In the genomic region with DNA sequence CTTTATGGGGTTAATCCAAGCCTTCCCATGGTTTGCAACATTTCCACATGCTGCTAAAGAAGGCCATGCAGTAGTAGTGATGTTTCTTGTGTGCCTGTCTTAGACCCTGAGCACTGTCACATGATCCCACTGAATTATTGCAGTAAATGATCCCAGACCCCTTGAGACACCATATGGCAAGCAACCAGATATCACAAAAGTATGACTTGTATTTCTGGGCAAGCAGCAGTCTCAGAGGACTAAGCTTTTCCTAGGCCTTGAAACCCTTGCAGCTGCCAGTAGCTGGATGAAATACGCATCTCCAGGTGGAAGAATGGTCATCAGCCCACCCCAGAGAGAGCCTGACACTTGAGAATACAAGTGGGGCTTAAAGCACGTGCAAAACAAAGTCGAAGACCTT, we compare ENCODE assay signal across 29 cellular contexts. TPM values are rescaled to one million over a fixed set of nuclear protein-coding genes. Genes with fewer than 3 reads are reported as not detected.
A peak's percentile ranks its signal among the peaks of the same experiment; 100 is the strongest.
DNase-seq lines count a peak whose midpoint lies in the region; ATAC-seq and TF ChIP-seq lines count a peak whose summit lies in the region.
"Had no signal": no experiment of that assay in that cellular context is flagged by ENCODE, and none has a peak within 500 bp of the region (broad histone marks: within the 10 kb centered on the region; RNA-seq: fewer than 3 reads in every experiment).

No MANE protein-coding gene starts in this region.

- H3K9me2 ChIP-seq in PC-9 (ENCODE audit: insufficient read depth), result no peaks in the 10 kb centered on the region

- POLR2A ChIA-PET in PC-9 (lab: Charles Lee; ENCODE audit: unreplicated experiment), result no interaction called here

- H3K27me3 Mint-ChIP-seq in activated T-helper 1 cell treated with anti-CD3 and anti-CD28 coated beads, Interleukin-12 subunit alpha, Interleukin-12 subunit beta, Interleukin-2, Interleukin-4 antibody, amounts not matched to agents 30 ng/mL and 10 ng/mL and 1 ng/mL, durations not matched to agents 14 hours and 24 hours and 36 hours (ENCODE audit: insufficient read depth), result peaks cover 14% of the 10 kb centered on the region

- peaks cover 5% of the 10 kb centered on the region for H3K4me1 ChIP-seq in right cardiac atrium (ENCODE audit: control insufficient read depth, insufficient read depth, low read length)
- peaks cover 7 to 36% (median 33%) of the 10 kb centered on the region in 5 donors for H3K4me1 ChIP-seq in subcutaneous abdominal adipose tissue (ENCODE audit: control insufficient read depth in 5 of 5, insufficient read depth in 5 of 5, low read length in 5 of 5)
- no peaks in the 10 kb centered on the region for H3K4me1 ChIP-seq in PC-9 (replicated peaks; ENCODE audit: insufficient read depth)

- no peak overlapping the region for H3K9ac ChIP-seq in subcutaneous abdominal adipose tissue (ENCODE audit: low read length in 5 of 5)

- DNase-seq in NCI-H2171 treated with DMSO at 0.1 percent for 48 hours (lab: John Stamatoyannopoulos, UW) (peak; percentile 91), fibroblast of gingiva (ENCODE audit: low read depth) (peak; percentile 73), right cardiac atrium (peak; percentile 24 to 55 (median 45)), EL (no peak), PC-9 (no peak)
- no peak for DNase-seq in activated T-helper 1 cell treated with anti-CD3 and anti-CD28 coated beads, Interleukin-12 subunit alpha, Interleukin-12 subunit beta, Interleukin-2, Interleukin-4 antibody, amounts not matched to agents 30 ng/mL and 10 ng/mL and 1 ng/mL, durations not matched to agents 14 hours and 24 hours and 36 hours (ENCODE audit: low spot score)
- DNase-seq: activated CD4-positive, alpha-beta memory T cell treated with anti-CD3 and anti-CD28 coated beads, Interleukin-2, amount 10 ng/mL, durations not matched to agents 7 days and 5 days; activated CD8-positive, alpha-beta memory T cell treated with anti-CD3 and anti-CD28 coated beads, Interleukin-2, amount 50 U/mL, for 48 hours; activated naive CD4-positive, alpha-beta T cell treated with anti-CD3 and anti-CD28 coated beads, Interleukin-2, amount 50 U/mL, for 16 hours; amygdala; Calu3; endodermal cell; mucosa of descending colon; NCI-H1436; NCI-H526 treated with DMSO at 0.1 percent for 48 hours; nephron progenitor cell; stimulated activated CD4-positive, alpha-beta T cell treated with anti-CD3 and anti-CD28 coated beads, Interleukin-2, amount 100 ng/mL, for 48 hours; substantia nigra had no signal

- no peak overlapping the region for H3K4me2 ChIP-seq in PC-9

- H3K27ac ChIP-seq in right cardiac atrium (ENCODE audit: low read length) (no peak overlapping the region), subcutaneous abdominal adipose tissue (ENCODE audit: low read depth, low read length) (peak overlapping the region; percentile 76), PC-9 (no peak overlapping the region)
- H3K27ac ChIP-seq: C4-2B had no signal

- H3K4me3 Mint-ChIP-seq in activated T-helper 1 cell treated with anti-CD3 and anti-CD28 coated beads, Interleukin-12 subunit alpha, Interleukin-12 subunit beta, Interleukin-2, Interleukin-4 antibody, amounts not matched to agents 30 ng/mL and 10 ng/mL and 1 ng/mL, durations not matched to agents 14 hours and 24 hours and 36 hours, result no peak overlapping the region
- H3K4me3 Mint-ChIP-seq: activated CD4-positive, alpha-beta memory T cell treated with anti-CD3 and anti-CD28 coated beads, Interleukin-2, amount 10 ng/mL, durations not matched to agents 7 days and 5 days; activated T-helper 17 cell treated with anti-CD3 and anti-CD28 coated beads, Interleukin-2, amount 50 U/mL, for 72 hours; endodermal cell; nephron progenitor cell; T-helper 1 cell treated with Interleukin-12 subunit alpha and Interleukin-12 subunit beta and Interleukin-4 antibody, amounts not matched to agents 30 μg/mL and 1 μg/mL, for 36 hours had no signal

- peak; percentile 81 to 82 for ATAC-seq in right cardiac atrium
- ATAC-seq: activated CD4-positive, CD25-positive, alpha-beta regulatory T cell treated with anti-CD3 and anti-CD28 coated beads, Interleukin-2, amount 50 U/mL, for 24 hours; activated T-helper 17 cell treated with anti-CD3 and anti-CD28 coated beads, Interleukin-2, amount 50 U/mL, for 72 hours; esophagus mucosa; GM12878; HCT116; K562; mucosa of descending colon had no signal

- H3K36me3 ChIP-seq in subcutaneous abdominal adipose tissue (ENCODE audit: control insufficient read depth in 5 of 5, insufficient read depth in 5 of 5, low read length in 5 of 5) (no peaks in the 10 kb centered on the region), PC-9 (ENCODE audit: low read depth) (no peaks in the 10 kb centered on the region)

- WGBS in right cardiac atrium, result 60% methylated on average over 3 of the region's 3 CpGs

- H4K20me1 ChIP-seq in PC-9 (ENCODE audit: insufficient read depth), result no peaks in the 10 kb centered on the region

- BruUV-seq in PC-9 (replicated peaks; lab: Mats Ljungman, UMichigan), result no TSS peak

- H3K9me3 Mint-ChIP-seq in activated T-helper 1 cell treated with anti-CD3 and anti-CD28 coated beads, Interleukin-12 subunit alpha, Interleukin-12 subunit beta, Interleukin-2, Interleukin-4 antibody, amounts not matched to agents 30 ng/mL and 10 ng/mL and 1 ng/mL, durations not matched to agents 14 hours and 24 hours and 36 hours, result no peaks in the 10 kb centered on the region
- H3K9me3 Mint-ChIP-seq: activated CD4-positive, alpha-beta memory T cell treated with anti-CD3 and anti-CD28 coated beads, Interleukin-2, amount 10 ng/mL, durations not matched to agents 7 days and 5 days; activated T-helper 17 cell treated with anti-CD3 and anti-CD28 coated beads, Interleukin-2, amount 50 U/mL, for 72 hours; endodermal cell; nephron progenitor cell; T-helper 1 cell treated with Interleukin-12 subunit alpha and Interleukin-12 subunit beta and Interleukin-4 antibody, amounts not matched to agents 30 μg/mL and 1 μg/mL, for 36 hours had no signal

- no peak overlapping the region for H2AFZ ChIP-seq in PC-9

- CTCF ChIA-PET in PC-9 (lab: Charles Lee), result no interaction called here

- H3K27ac Mint-ChIP-seq in activated T-helper 1 cell treated with anti-CD3 and anti-CD28 coated beads, Interleukin-12 subunit alpha, Interleukin-12 subunit beta, Interleukin-2, Interleukin-4 antibody, amounts not matched to agents 30 ng/mL and 10 ng/mL and 1 ng/mL, durations not matched to agents 14 hours and 24 hours and 36 hours, result no peak overlapping the region
- H3K27ac Mint-ChIP-seq: activated CD4-positive, alpha-beta memory T cell treated with anti-CD3 and anti-CD28 coated beads, Interleukin-2, amount 10 ng/mL, durations not matched to agents 7 days and 5 days; activated T-helper 17 cell treated with anti-CD3 and anti-CD28 coated beads, Interleukin-2, amount 50 U/mL, for 72 hours; endodermal cell; nephron progenitor cell; T-helper 1 cell treated with Interleukin-12 subunit alpha and Interleukin-12 subunit beta and Interleukin-4 antibody, amounts not matched to agents 30 μg/mL and 1 μg/mL, for 36 hours had no signal

- H3K36me3 Mint-ChIP-seq in activated T-helper 1 cell treated with anti-CD3 and anti-CD28 coated beads, Interleukin-12 subunit alpha, Interleukin-12 subunit beta, Interleukin-2, Interleukin-4 antibody, amounts not matched to agents 30 ng/mL and 10 ng/mL and 1 ng/mL, durations not matched to agents 14 hours and 24 hours and 36 hours (ENCODE audit: low read depth), result no peaks in the 10 kb centered on the region

- H3K4me3 ChIP-seq in right cardiac atrium (ENCODE audit: low read length), result no peak overlapping the region
- no peak overlapping the region for H3K4me3 ChIP-seq in subcutaneous abdominal adipose tissue (ENCODE audit: low read depth in 1 of 5, low read length in 5 of 5)
- H3K4me3 ChIP-seq in PC-9, result no peak overlapping the region
- H3K4me3 ChIP-seq: coronary artery, GM12878, K562, mucosa of descending colon had no signal

- no peak for TF ChIP-seq CTCF in PC-9 (conservative IDR thresholded peaks at IDR 0.05)

- no peaks in the 10 kb centered on the region for H3K79me2 ChIP-seq in PC-9 (ENCODE audit: low read depth)

- H3K9me3 ChIP-seq in right cardiac atrium (ENCODE audit: control insufficient read depth, low read length) (no peaks in the 10 kb centered on the region), subcutaneous abdominal adipose tissue (ENCODE audit: control insufficient read depth in 5 of 5, low read length in 5 of 5) (no peaks in the 10 kb centered on the region), PC-9 (ENCODE audit: insufficient read depth, low read depth) (no peaks in the 10 kb centered on the region)
- H3K9me3 ChIP-seq: mucosa of descending colon had no signal

- H3K27me3 ChIP-seq in right cardiac atrium (ENCODE audit: control insufficient read depth, insufficient read depth), result no peaks in the 10 kb centered on the region
- no peaks in the 10 kb centered on the region for H3K27me3 ChIP-seq in subcutaneous abdominal adipose tissue (ENCODE audit: control insufficient read depth in 5 of 5, insufficient read depth in 4 of 5, low read length in 5 of 5)
- no peaks in the 10 kb centered on the region for H3K27me3 ChIP-seq in PC-9 (ENCODE audit: insufficient read depth, low read depth)

- intact Hi-C loops in right cardiac atrium (cut with DNase I), result no loop called here
- intact Hi-C loops in activated T-helper 1 cell treated with anti-CD3 and anti-CD28 coated beads, Interleukin-12 subunit alpha, Interleukin-12 subunit beta, Interleukin-2, Interleukin-4 antibody, amounts not matched to agents 30 ng/mL and 10 ng/mL and 1 ng/mL, durations not matched to agents 14 hours and 24 hours and 36 hours (cut with micrococcal nuclease), result no loop called here
- intact Hi-C loops in PC-9 (cut with micrococcal nuclease; ENCODE audit: unreplicated experiment), result no loop called here

- no peaks in the 10 kb centered on the region for H3K4me1 Mint-ChIP-seq in activated T-helper 1 cell treated with anti-CD3 and anti-CD28 coated beads, Interleukin-12 subunit alpha, Interleukin-12 subunit beta, Interleukin-2, Interleukin-4 antibody, amounts not matched to agents 30 ng/mL and 10 ng/mL and 1 ng/mL, durations not matched to agents 14 hours and 24 hours and 36 hours (ENCODE audit: low read depth)
- H3K4me1 Mint-ChIP-seq: activated CD4-positive, alpha-beta memory T cell treated with anti-CD3 and anti-CD28 coated beads, Interleukin-2, amount 10 ng/mL, durations not matched to agents 7 days and 5 days; activated T-helper 17 cell treated with anti-CD3 and anti-CD28 coated beads, Interleukin-2, amount 50 U/mL, for 72 hours; endodermal cell had no signal

- no peaks in the 10 kb centered on the region for H3F3A ChIP-seq in PC-9 (ENCODE audit: insufficient read depth, low read depth)

RNA-seq across cellular contexts. Expression of gene CDO1, which starts 41.8 kb away (rescaled TPM):
- total RNA-seq in right cardiac atrium, result 10 to 100 TPM; 12.2 to 29.0 (median 15.8) TPM
- polyA plus RNA-seq in right cardiac atrium, result 25.6 TPM
- 0.49 and 0.66 TPM in 2 replicates for total RNA-seq in activated T-helper 1 cell treated with anti-CD3 and anti-CD28 coated beads, Interleukin-12 subunit alpha, Interleukin-12 subunit beta, Interleukin-2, Interleukin-4 antibody, amounts not matched to agents 30 ng/mL and 10 ng/mL and 1 ng/mL, durations not matched to agents 14 hours and 24 hours and 36 hours
- total RNA-seq in PC-9 (2021), result not detected in 2 replicates
- total RNA-seq: activated T-helper 17 cell treated with anti-CD3 and anti-CD28 coated beads, Interleukin-2, amount 50 U/mL, for 72 hours; Calu3; GM12878; lung microvascular endothelial cell had no signal

Comparison
In these comparisons a context has a peak if more than half of its experiments do, and no peak if none do; other contexts are left out.
1. DNase-seq: peak in NCI-H2171 treated with DMSO at 0.1 percent for 48 hours (single experiment), fibroblast of gingiva (single experiment) and right cardiac atrium (3 of 3); none in activated T-helper 1 cell treated with anti-CD3 and anti-CD28 coated beads, Interleukin-12 subunit alpha, Interleukin-12 subunit beta, Interleukin-2, Interleukin-4 antibody, amounts not matched to agents 30 ng/mL and 10 ng/mL and 1 ng/mL, durations not matched to agents 14 hours and 24 hours and 36 hours (single experiment), EL (single experiment) and PC-9 (0 of 2).